15 cellular contexts compared by ENCODE assay signal in the genomic region with DNA sequence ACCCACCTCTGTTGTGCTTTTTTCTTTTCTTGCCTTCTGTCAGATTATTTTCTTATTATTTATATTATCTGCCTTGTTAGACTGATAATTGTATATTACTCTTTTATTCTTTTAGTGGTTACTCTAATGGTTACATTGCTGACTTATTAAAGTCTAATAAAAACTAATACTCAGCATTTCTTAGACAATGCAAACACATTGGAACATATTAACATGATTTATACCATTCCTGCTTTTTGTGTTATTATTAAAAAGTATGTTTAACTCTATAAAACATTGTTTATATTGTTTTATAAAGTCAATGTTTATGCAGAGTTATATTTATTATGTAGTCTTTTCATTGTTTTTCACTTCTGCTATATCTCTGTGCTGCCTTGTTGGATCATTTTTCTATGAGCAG.
A peak's percentile ranks its signal among the peaks of the same experiment; 100 is the strongest.
DNase-seq lines count a peak whose midpoint lies in the region; ATAC-seq, FAIRE-seq and TF ChIP-seq lines count a peak whose summit lies in the region.
"Had no signal": no experiment of that assay in that cellular context is flagged by ENCODE, and none has a peak within 500 bp of the region (broad histone marks: within the 10 kb centered on the region; RNA-seq: fewer than 3 reads in every experiment).

No MANE protein-coding gene starts in this region.

- POLR2A ChIA-PET in A673 (lab: Charles Lee; ENCODE audit: low non-redundant PET) = no interaction called here

- no peaks in the 10 kb centered on the region for H3K36me3 ChIP-seq in pancreas
- H3K36me3 ChIP-seq in A673 (ENCODE audit: insufficient read depth, low read length, poor library complexity, severe bottlenecking) = no peaks in the 10 kb centered on the region

- intact Hi-C loops in pancreas (cut with DNase I) (no loop called here), A673 (cut with micrococcal nuclease; ENCODE audit: unreplicated experiment) (no loop called here)

- no peak for TF ChIP-seq CTCF in C4-2B (conservative IDR thresholded peaks at IDR 0.05)
- no peak for TF ChIP-seq CTCF in LNCaP clone FGC (IDR thresholded peaks at IDR 0.05; ENCODE audit: control insufficient read depth, extremely low read depth, insufficient read depth)
- no peak for TF ChIP-seq CTCF in pancreas (IDR thresholded peaks at IDR 0.05)
- TF ChIP-seq CTCF in A673 (conservative IDR thresholded peaks at IDR 0.05; ENCODE audit: low read depth, low read length) = no peak

- CTCF ChIA-PET in A673 (lab: Charles Lee) = no interaction called here

- peak overlapping the region; percentile 20; the same call in 1 of the 2 replicates for H3K27ac ChIP-seq in C4-2B
- H3K27ac ChIP-seq in pancreas = no peak overlapping the region
- H3K27ac ChIP-seq in A673 (ENCODE audit: low read depth, low read length, poor library complexity, severe bottlenecking) = no peak overlapping the region

- H3K9me3 ChIP-seq in pancreas = no peaks in the 10 kb centered on the region
- H3K9me3 ChIP-seq in A673 (ENCODE audit: low read depth, low read length, poor library complexity, severe bottlenecking) = no peaks in the 10 kb centered on the region

- no TSS peak for BruUV-seq in A673 (replicated peaks; lab: Mats Ljungman, UMichigan)

- peak; percentile 73 for FAIRE-seq in colon (lab: Jason Lieb, UNC)
- peak; percentile 64 for FAIRE-seq in pancreas (lab: Jason Lieb, UNC)
- FAIRE-seq: GM12878, H1 had no signal

- H3K4me1 ChIP-seq in pancreas = no peaks in the 10 kb centered on the region
- no peaks in the 10 kb centered on the region for H3K4me1 ChIP-seq in A673 (ENCODE audit: insufficient read depth, low read length, poor library complexity, severe bottlenecking)

- H3K4me3 ChIP-seq in LNCaP clone FGC (ENCODE audit: low read depth, low read length) (no peak overlapping the region), pancreas (no peak overlapping the region), A673 (ENCODE audit: low read depth, low read length, poor library complexity, severe bottlenecking) (no peak overlapping the region)
- H3K4me3 ChIP-seq: GM12878 had no signal

- H3K27me3 ChIP-seq in pancreas (no peaks in the 10 kb centered on the region), A673 (replicated peaks; ENCODE audit: insufficient read depth, low read depth, low read length, poor library complexity) (peaks cover 2% of the 10 kb centered on the region)

- DNase-seq in LNCaP clone FGC (ENCODE audit: low read depth) (peak; percentile 68), pancreas (no peak), NCI-H1092 (lab: John Stamatoyannopoulos, UW) (no peak), A673 (ENCODE audit: low spot score) (no peak)
- DNase-seq: AML-193; Calu3; CD4-positive, alpha-beta memory T cell; DMS79 treated with DMSO at 0.1 percent for 48 hours; H9; KBM-7 had no signal

- ATAC-seq in pancreas = no peak
- no peak for ATAC-seq in HG02840 (IDR thresholded peaks at IDR 0.05; ENCODE audit: low FRiP score, unreplicated experiment)
- ATAC-seq: GM12878 had no signal
